Comparison of ENCODE assay signal across 15 cellular contexts in genomic region chr1:30600258-30600657, GRCh38.
DNase-seq lines count a peak whose midpoint lies in the region; FAIRE-seq and TF ChIP-seq lines count a peak whose summit lies in the region.
"Had no signal": no experiment of that assay in that cellular context is flagged by ENCODE, and none has a peak within 500 bp of the region (broad histone marks: within the 10 kb centered on the region; RNA-seq: fewer than 3 reads in every experiment).

No MANE protein-coding gene starts in this region.

- TF ChIP-seq CTCF in H9 (conservative IDR thresholded peaks at IDR 0.05): no peak
- no peak for TF ChIP-seq CTCF in H1 (IDR thresholded peaks at IDR 0.05; ENCODE audit: control extremely low read depth in 1 of 3, insufficient read depth in 1 of 3, low read depth in 1 of 3, low read length in 3 of 3)
- no peak for TF ChIP-seq CTCF in osteocyte (IDR thresholded peaks at IDR 0.05)

- H3K9me3 Mint-ChIP-seq in H9 (peaks cover 0 to 4% of the 10 kb centered on the region in 2 experiments; a peak in 2 of 5 replicates), osteocyte (ENCODE audit: unreplicated experiment) (no peaks in the 10 kb centered on the region)
- H3K9me3 Mint-ChIP-seq: T-helper 2 cell treated with Interferon-gamma antibody and Interleukin-4, amounts not matched to agents 5 μg/mL and 100 μg/mL, for 36 hours had no signal

- H4K20me1 ChIP-seq in H9 (ENCODE audit: control insufficient read depth, insufficient read depth, insufficient read length) (no peaks in the 10 kb centered on the region), H1 (replicated peaks in 1 of 2; ENCODE audit: control insufficient read depth in 1 of 2, insufficient read depth in 2 of 2, low read length in 2 of 2) (no peaks in the 10 kb centered on the region)

- no peak overlapping the region for H3T11ph ChIP-seq in H9 (ENCODE audit: low read length)

- no peak overlapping the region for H2AFZ ChIP-seq in H9 (ENCODE audit: low read length)
- no peak overlapping the region for H2AFZ ChIP-seq in H1 (ENCODE audit: low read length)

- CTCF ChIA-PET in H1 (lab: Charles Lee; ENCODE audit: partially characterized antibody): interaction anchor here (2.2 kb wide), 1 partner anchor 16 kb away, joined by 6 read pairs; no protein-coding TSS in a partner anchor

- H3K79me2 ChIP-seq in H9 (ENCODE audit: insufficient read depth, low read length) (no peaks in the 10 kb centered on the region), H1 (ENCODE audit: control insufficient read depth in 1 of 2, insufficient read depth in 2 of 2, low read length in 2 of 2) (no peaks in the 10 kb centered on the region)

- H3K79me1 ChIP-seq in H9 (ENCODE audit: insufficient read depth, low read depth, low read length, poor library complexity, severe bottlenecking): no peaks in the 10 kb centered on the region
- no peaks in the 10 kb centered on the region for H3K79me1 ChIP-seq in H1 (ENCODE audit: low read depth, low read length)

- H3K56ac ChIP-seq in H9 (ENCODE audit: insufficient read length, low read depth, low read length) (no peak overlapping the region), H1 (replicated peaks; ENCODE audit: insufficient read length, low read depth, low read length) (no peak overlapping the region)

- TF ChIP-seq EP300 in H1 (IDR thresholded peaks at IDR 0.05; ENCODE audit: borderline replicate concordance in 1 of 2, low read depth in 2 of 2, low read length in 2 of 2): no peak

- H2BK5ac ChIP-seq in H9 (ENCODE audit: insufficient read length, low read length) (no peak overlapping the region), H1 (ENCODE audit: low read depth, low read length) (no peak overlapping the region)

- H3K23ac ChIP-seq in H9 (ENCODE audit: insufficient read length, low read depth, low read length) (no peak overlapping the region), H1 (ENCODE audit: insufficient read length) (no peak overlapping the region)

- no peak overlapping the region for H4K5ac ChIP-seq in H9 (ENCODE audit: insufficient read length, low read depth, low read length)
- no peak overlapping the region for H4K5ac ChIP-seq in H1 (ENCODE audit: insufficient read length, low read depth, low read length)

- no peak overlapping the region for H3K18ac ChIP-seq in H9 (ENCODE audit: insufficient read length, low read depth, low read length)
- no peak overlapping the region for H3K18ac ChIP-seq in H1 (ENCODE audit: extremely low read depth, low read length)

- H3K4me1 Mint-ChIP-seq in H9 (peaks cover 3% of the 10 kb centered on the region in 2 experiments; a peak in 2 of 4 replicates), osteocyte (ENCODE audit: unreplicated experiment) (no peaks in the 10 kb centered on the region)

- TF ChIP-seq RAD21 in H1 (IDR thresholded peaks at IDR 0.05 in 1 of 2, conservative IDR thresholded peaks at IDR 0.05 in 1 of 2; ENCODE audit: low read depth in 2 of 2, low read length in 2 of 2): no peak

- no peak overlapping the region for H4K91ac ChIP-seq in H9 (ENCODE audit: insufficient read length, low read depth, low read length)
- no peak overlapping the region for H4K91ac ChIP-seq in H1 (replicated peaks; ENCODE audit: insufficient read length, low read length)

- no peak overlapping the region for H2BK12ac ChIP-seq in H9 (ENCODE audit: insufficient read length, low read depth, low read length)
- H2BK12ac ChIP-seq in H1 (ENCODE audit: low read depth, low read length): no peak overlapping the region

- H3K27me3 ChIP-seq in H9 (ENCODE audit: insufficient read depth, low read length) (no peaks in the 10 kb centered on the region), H1 (replicated peaks in 1 of 4; ENCODE audit: control insufficient read depth in 3 of 4, extremely low read depth in 1 of 4, insufficient read depth in 3 of 4, low read length in 3 of 4) (no peaks in the 10 kb centered on the region)

- no peak overlapping the region for H2BK120ac ChIP-seq in H9 (ENCODE audit: low read depth, low read length, poor library complexity, severe bottlenecking)
- H2BK120ac ChIP-seq in H1 (replicated peaks; ENCODE audit: low read depth, low read length): no peak overlapping the region

- no peak overlapping the region; the same call in 1 of the 2 replicates for H3K14ac ChIP-seq in H9 (ENCODE audit: insufficient read depth, low read length)
- no peak overlapping the region for H3K14ac ChIP-seq in H1 (ENCODE audit: insufficient read length)

- no peak for TF ChIP-seq POLR2A in H1 (IDR thresholded peaks at IDR 0.05; ENCODE audit: control extremely low read depth in 1 of 2, low read depth in 2 of 2, low read length in 2 of 2)

- H3K9ac ChIP-seq in H9 (ENCODE audit: extremely low read depth, insufficient read length, low read length): no peak overlapping the region
- H3K9ac ChIP-seq in H1 (replicated peaks in 1 of 4; ENCODE audit: extremely low read depth in 1 of 4, low read depth in 3 of 4, low read length in 3 of 4): no peak overlapping the region
- H3K9ac ChIP-seq: SK-N-SH had no signal

- peaks cover 0 to 4% (median 0%) of the 10 kb centered on the region in 3 experiments; a peak in 3 of 7 replicates for H3K36me3 Mint-ChIP-seq in H9 (ENCODE audit: insufficient read depth in 1 of 3, low read depth in 3 of 3)
- no peaks in the 10 kb centered on the region for H3K36me3 Mint-ChIP-seq in osteocyte (ENCODE audit: unreplicated experiment)

- H3K27ac ChIP-seq in H9 (ENCODE audit: insufficient read length, low read depth, low read length) (no peak overlapping the region), H1 (ENCODE audit: low read depth, low read length) (no peak overlapping the region)

- H3K9me3 ChIP-seq in H9 (ENCODE audit: control insufficient read depth, low read depth, low read length) (no peaks in the 10 kb centered on the region), H1 (ENCODE audit: insufficient read depth in 2 of 2, low read depth in 1 of 2, low read length in 1 of 2) (no peaks in the 10 kb centered on the region)
- H3K9me3 ChIP-seq: SK-N-SH had no signal

- no peak for FAIRE-seq in H1 (lab: Jason Lieb, UNC)
- FAIRE-seq: G401.6 had no signal

- H3K4ac ChIP-seq in H9 (ENCODE audit: low read depth, low read length) (no peak overlapping the region), H1 (replicated peaks; ENCODE audit: insufficient read length, low read depth, low read length) (no peak overlapping the region)

- peaks cover 3% of the 10 kb centered on the region for H3K23me2 ChIP-seq in H9 (ENCODE audit: insufficient read length, low read depth, low read length, poor library complexity, severe bottlenecking)
- no peaks in the 10 kb centered on the region for H3K23me2 ChIP-seq in H1 (ENCODE audit: low read depth, low read length)

- H3K27me3 Mint-ChIP-seq in H9 (ENCODE audit: low read depth) (peaks cover 9% of the 10 kb centered on the region), osteocyte (ENCODE audit: unreplicated experiment) (peaks cover 3% of the 10 kb centered on the region)

- WGBS in H9 (ENCODE audit: extremely low coverage, insufficient read length, low lambda C conversion rate): no CpG with 5 or more reads among the region's 9 CpGs
- 97% methylated on average over 9 of the region's 9 CpGs; no CpG with 5 or more reads in 1 of the 2 experiments for WGBS in H1 (ENCODE audit: extremely low coverage in 1 of 2, insufficient coverage in 1 of 2, insufficient read length in 1 of 2, insufficient replicate concordance in 2 of 2, low coverage in 1 of 2, low lambda C conversion rate in 2 of 2, missing lambda C conversion rate in 1 of 2), 2 experiments

- H2AK5ac ChIP-seq in H9 (ENCODE audit: insufficient read length, low read length): no peak overlapping the region
- H2AK5ac ChIP-seq in H1 (ENCODE audit: low read depth, low read length): no peak overlapping the region

- no peak overlapping the region; a peak in 1 of 7 replicates for H3K27ac Mint-ChIP-seq in H9
- H3K27ac Mint-ChIP-seq in osteocyte (ENCODE audit: unreplicated experiment): no peak overlapping the region
- H3K27ac Mint-ChIP-seq: T-helper 2 cell treated with Interferon-gamma antibody and Interleukin-4, amounts not matched to agents 5 μg/mL and 100 μg/mL, for 36 hours had no signal

- POLR2A ChIA-PET in H1 (lab: Charles Lee; ENCODE audit: partially characterized antibody): no interaction called here

- peak; percentile 64 for DNase-seq in NCI-H748 (lab: John Stamatoyannopoulos, UW; ENCODE audit: unreplicated experiment)
- DNase-seq in NCI-H748 treated with DMSO at 0.1 percent for 48 hours (lab: John Stamatoyannopoulos, UW): no peak
- peak; percentile 15 for DNase-seq in H9
- no peak for DNase-seq in H1 (ENCODE audit: low read depth in 1 of 2, low spot score in 2 of 2)
- DNase-seq in osteocyte (ENCODE audit: extremely low spot score, unreplicated experiment): peak; percentile 73
- no peak for DNase-seq in NK-92 (lab: John Stamatoyannopoulos, UW; ENCODE audit: unreplicated experiment)
- no peak for DNase-seq in epidermal melanocyte (ENCODE audit: insufficient read length, low spot score)
- DNase-seq: NCI-H1436, NCI-H1930, NCI-H524 treated with DMSO at 0.1 percent for 48 hours, Right ventricle myocardium superior, SK-N-SH had no signal

- H3K4me2 ChIP-seq in H9 (ENCODE audit: insufficient read depth, insufficient read length, low read length) (no peak overlapping the region), H1 (ENCODE audit: insufficient read depth in 1 of 2, low read depth in 2 of 2, low read length in 2 of 2) (no peak overlapping the region)
- H3K4me2 ChIP-seq: SK-N-SH had no signal

- no peak overlapping the region for H2BK15ac ChIP-seq in H9 (ENCODE audit: low read depth, low read length)
- H2BK15ac ChIP-seq in H1 (ENCODE audit: low read length): no peak overlapping the region

- H3K36me3 ChIP-seq in H1 (ENCODE audit: control insufficient read depth in 2 of 4, insufficient read depth in 4 of 4, low read length in 3 of 4): no peaks in the 10 kb centered on the region

- no peak overlapping the region for H4K8ac ChIP-seq in H9 (replicated peaks; ENCODE audit: insufficient read length, low read depth, low read length)
- H4K8ac ChIP-seq in H1 (ENCODE audit: extremely low read depth, insufficient read depth, low read length): peak overlapping the region; percentile 42; the same call in 1 of the 2 replicates

- H2BK20ac ChIP-seq in H9 (ENCODE audit: low read depth, low read length, poor library complexity, severe bottlenecking) (no peak overlapping the region), H1 (ENCODE audit: low read length) (no peak overlapping the region)

- no peak overlapping the region for H3K4me3 ChIP-seq in H1 (ENCODE audit: extremely low read depth in 1 of 4, insufficient read depth in 2 of 4, low read depth in 3 of 4, low read length in 4 of 4)
- H3K4me3 ChIP-seq: K562 had no signal

- H3K4me1 ChIP-seq in H9 (ENCODE audit: insufficient read depth, low read length) (no peaks in the 10 kb centered on the region), H1 (replicated peaks in 1 of 4; ENCODE audit: control insufficient read depth in 3 of 4, insufficient read depth in 4 of 4, low read length in 3 of 4) (no peaks in the 10 kb centered on the region; a peak in 1 of 7 replicates)

- H3K4me3 Mint-ChIP-seq in H9: no peak overlapping the region
- no peak overlapping the region for H3K4me3 Mint-ChIP-seq in osteocyte (ENCODE audit: unreplicated experiment)
- H3K4me3 Mint-ChIP-seq: T-helper 2 cell treated with Interferon-gamma antibody and Interleukin-4, amounts not matched to agents 5 μg/mL and 100 μg/mL, for 36 hours had no signal

TF ChIP-seq in H1, 55 proteins besides CTCF, POLR2A, EP300 and RAD21 (continues in another document):
- TF ChIP-seq CREB1 (IDR thresholded peaks at IDR 0.05): no peak
- no peak for TF ChIP-seq JUN (IDR thresholded peaks at IDR 0.05; ENCODE audit: low read depth, low read length)

Comparison
In these comparisons a context has a peak if more than half of its experiments do, and no peak if none do; other contexts are left out.
1. DNase-seq: peak in NCI-H748 (single experiment), H9 (single experiment) and osteocyte (single experiment); none in NCI-H748 treated with DMSO at 0.1 percent for 48 hours (single experiment), H1 (0 of 2), NK-92 (single experiment) and epidermal melanocyte (single experiment).